1 cellular context compared by ENCODE assay signal in genomic region chr12:106070611-106071010, GRCh38.
TF ChIP-seq lines count a peak whose summit lies in the region.

No MANE protein-coding gene starts in this region.

TF ChIP-seq in IMR-90, 13 proteins besides CTCF, POLR2A, EP300 and RAD21 (continued from another document):
- TF ChIP-seq MXI1 (IDR thresholded peaks at IDR 0.05; ENCODE audit: borderline replicate concordance, low read depth, low read length) (no peak), CEBPB (IDR thresholded peaks at IDR 0.05; ENCODE audit: low read depth, low read length) (no peak), MAFK (IDR thresholded peaks at IDR 0.05; ENCODE audit: low read depth, low read length) (no peak)
